In the genomic region with DNA sequence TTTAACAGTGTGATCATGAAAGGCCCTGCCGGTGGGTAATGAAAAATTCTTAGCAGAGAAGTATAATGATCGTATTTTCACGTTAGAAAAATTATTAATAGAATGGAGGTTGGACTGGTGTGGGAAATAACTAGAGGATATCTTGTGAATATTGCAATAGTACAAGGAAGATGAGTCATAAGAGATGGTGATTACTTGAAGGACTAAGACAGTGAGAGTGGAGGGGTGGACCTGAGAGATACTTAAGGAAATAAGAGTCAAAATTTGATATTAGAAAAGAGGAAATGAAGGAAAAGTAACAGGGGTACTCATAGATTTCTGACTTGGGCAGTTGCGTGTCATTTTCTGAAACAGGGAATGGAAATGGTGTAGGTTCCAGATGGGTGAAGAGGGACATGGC, we compare ENCODE assay signal across 14 cellular contexts. TPM values are rescaled to one million over a fixed set of nuclear protein-coding genes. Genes with fewer than 3 reads are reported as not detected.
DNase-seq lines count a peak whose midpoint lies in the region; ATAC-seq and TF ChIP-seq lines count a peak whose summit lies in the region.
"Had no signal": no experiment of that assay in that cellular context is flagged by ENCODE, and none has a peak within 500 bp of the region (broad histone marks: within the 10 kb centered on the region; RNA-seq: fewer than 3 reads in every experiment).

No MANE protein-coding gene starts in this region.

- WGBS in testis, 2 donors = 52 to 73% methylated on average over 4 of the region's 4 CpGs

- peaks cover 40% of the 10 kb centered on the region for H3K4me1 Mint-ChIP-seq in activated naive CD4-positive, alpha-beta T cell treated with anti-CD3 and anti-CD28 coated beads for 36 hours (ENCODE audit: low read depth)
- H3K4me1 Mint-ChIP-seq in activated B cell treated with CpG ODN at 0.5 μM for 24 hours = peaks cover 65% of the 10 kb centered on the region

- no peak for TF ChIP-seq POLR2A in testis (IDR thresholded peaks at IDR 0.05)

- peak overlapping the region; percentile 30 for H3K27ac Mint-ChIP-seq in activated naive CD4-positive, alpha-beta T cell treated with anti-CD3 and anti-CD28 coated beads for 36 hours
- peak overlapping the region; percentile 94 for H3K27ac Mint-ChIP-seq in activated B cell treated with CpG ODN at 0.5 μM for 24 hours

- no peak for DNase-seq in activated naive CD4-positive, alpha-beta T cell treated with anti-CD3 and anti-CD28 coated beads for 36 hours
- no peak for DNase-seq in activated naive CD4-positive, alpha-beta T cell treated with anti-CD3 and anti-CD28 coated beads, Interleukin-2, amount 50 U/mL, for 16 hours
- DNase-seq in activated B cell treated with CpG ODN at 0.5 μM for 24 hours = no peak
- peak; percentile 39 for DNase-seq in fibroblast of the aortic adventitia (ENCODE audit: low read depth)
- no peak for DNase-seq in inferior parietal cortex (ENCODE audit: extremely low spot score)
- DNase-seq in posterior vena cava (ENCODE audit: low spot score) = no peak
- no peak for DNase-seq in testis
- DNase-seq: activated gamma-delta T cell treated with Interleukin-2 at 50 U/mL for 16 hours, C1 segment of cervical spinal cord, head of caudate nucleus, NCI-H1048, pancreas, Right ventricle myocardium superior had no signal

- intact Hi-C loops in activated naive CD4-positive, alpha-beta T cell treated with anti-CD3 and anti-CD28 coated beads for 36 hours (cut with micrococcal nuclease) = loop anchor here (5.0 to 10.0 kb wide), 2 partner anchors 162 to 616 kb away; no protein-coding TSS in a partner anchor
- intact Hi-C loops in activated B cell treated with CpG ODN at 0.5 μM for 24 hours (cut with micrococcal nuclease) = loop anchor here (5.0 kb wide), 3 partner anchors 417 to 618 kb away; a partner anchor contains a TSS
- intact Hi-C loops in posterior vena cava (cut with DNase I) = loop anchor here (5.0 to 10.0 kb wide), 2 partner anchors 166 to 168 kb away; no protein-coding TSS in a partner anchor
- intact Hi-C loops in testis (cut with DNase I; ENCODE audit: low total_unique reads) = no loop called here

- no peaks in the 10 kb centered on the region for H3K9me3 ChIP-seq in subcutaneous abdominal adipose tissue (ENCODE audit: control insufficient read depth in 5 of 5, low read length in 5 of 5)
- H3K9me3 ChIP-seq in testis = no peaks in the 10 kb centered on the region
- H3K9me3 ChIP-seq: pancreas had no signal

- H3K9me3 Mint-ChIP-seq in activated naive CD4-positive, alpha-beta T cell treated with anti-CD3 and anti-CD28 coated beads for 36 hours = no peaks in the 10 kb centered on the region
- H3K9me3 Mint-ChIP-seq in activated B cell treated with CpG ODN at 0.5 μM for 24 hours = no peaks in the 10 kb centered on the region

- H3K36me3 ChIP-seq in subcutaneous abdominal adipose tissue (ENCODE audit: control insufficient read depth in 5 of 5, insufficient read depth in 5 of 5, low read length in 5 of 5) = no peaks in the 10 kb centered on the region
- H3K36me3 ChIP-seq in testis (ENCODE audit: low read depth, missing control alignments) = no peaks in the 10 kb centered on the region
- H3K36me3 ChIP-seq: pancreas had no signal

- H3K36me3 Mint-ChIP-seq in activated naive CD4-positive, alpha-beta T cell treated with anti-CD3 and anti-CD28 coated beads for 36 hours (ENCODE audit: low read depth) = peaks cover 1% of the 10 kb centered on the region
- H3K36me3 Mint-ChIP-seq in activated B cell treated with CpG ODN at 0.5 μM for 24 hours (ENCODE audit: low read depth) = peaks cover 13% of the 10 kb centered on the region

- ATAC-seq in activated B cell treated with CpG ODN at 0.5 μM for 24 hours (ENCODE audit: low read depth) = no peak
- ATAC-seq: pancreas had no signal

- TF ChIP-seq CTCF in activated B cell treated with CpG ODN at 0.5 μM for 24 hours (IDR thresholded peaks at IDR 0.05) (no peak), fibroblast of the aortic adventitia (IDR thresholded peaks at IDR 0.05; ENCODE audit: insufficient read depth, low read length) (no peak), testis (IDR thresholded peaks at IDR 0.05) (no peak)

- POLR2A ChIA-PET in activated B cell treated with CpG ODN at 0.5 μM for 24 hours (lab: Charles Lee) = no interaction called here

- CTCF ChIA-PET in activated naive CD4-positive, alpha-beta T cell treated with anti-CD3 and anti-CD28 coated beads for 36 hours (lab: Charles Lee) = no interaction called here
- CTCF ChIA-PET in activated B cell treated with CpG ODN at 0.5 μM for 24 hours (lab: Charles Lee) = no interaction called here

- no peak overlapping the region for H3K9ac ChIP-seq in subcutaneous abdominal adipose tissue (ENCODE audit: low read length in 5 of 5)

- no peaks in the 10 kb centered on the region for H3K27me3 ChIP-seq in subcutaneous abdominal adipose tissue (ENCODE audit: control insufficient read depth in 5 of 5, insufficient read depth in 4 of 5, low read length in 5 of 5)
- no peaks in the 10 kb centered on the region for H3K27me3 ChIP-seq in testis
- H3K27me3 ChIP-seq: pancreas had no signal

- H3K4me1 ChIP-seq in subcutaneous abdominal adipose tissue (ENCODE audit: control insufficient read depth in 5 of 5, insufficient read depth in 5 of 5, low read length in 5 of 5) = peaks cover 0 to 23% (median 18%) of the 10 kb centered on the region in 5 donors
- H3K4me1 ChIP-seq in testis = peaks cover 13% of the 10 kb centered on the region

- peak overlapping the region; percentile 90 for H3K4me3 Mint-ChIP-seq in activated naive CD4-positive, alpha-beta T cell treated with anti-CD3 and anti-CD28 coated beads for 36 hours
- H3K4me3 Mint-ChIP-seq in activated B cell treated with CpG ODN at 0.5 μM for 24 hours = peak overlapping the region; percentile 90

- H3K27me3 Mint-ChIP-seq in activated naive CD4-positive, alpha-beta T cell treated with anti-CD3 and anti-CD28 coated beads for 36 hours (ENCODE audit: low read depth) = no peaks in the 10 kb centered on the region
- H3K27me3 Mint-ChIP-seq in activated B cell treated with CpG ODN at 0.5 μM for 24 hours = no peaks in the 10 kb centered on the region

- peak overlapping the region; percentile 2 for H3K27ac ChIP-seq in subcutaneous abdominal adipose tissue (ENCODE audit: low read depth, low read length)
- no peak overlapping the region for H3K27ac ChIP-seq in testis

- no peak overlapping the region for H3K4me3 ChIP-seq in fibroblast of the aortic adventitia (ENCODE audit: low read depth, low read length)
- no peak overlapping the region for H3K4me3 ChIP-seq in subcutaneous abdominal adipose tissue (ENCODE audit: low read depth in 1 of 5, low read length in 5 of 5)
- no peak overlapping the region for H3K4me3 ChIP-seq in testis

RNA-seq across cellular contexts. Expression of a gene that starts 1.8 kb away (rescaled TPM):
- 1 to 10 TPM; 8.6 to 9.3 TPM for total RNA-seq in activated naive CD4-positive, alpha-beta T cell treated with anti-CD3 and anti-CD28 coated beads for 36 hours
- total RNA-seq in activated B cell treated with CpG ODN at 0.5 μM for 24 hours (20.4 TPM in 2 replicates), fibroblast of the aortic adventitia (ENCODE audit: low replicate concordance) (69.2 and 209 TPM in 2 replicates), posterior vena cava (100 to 1,000 TPM in 1 of 2 donors, 10 to 100 TPM in 1; 87.6 to 134 TPM), testis (10 to 100 TPM; 46.9 to 48.1 TPM)
- polyA plus RNA-seq in testis (ENCODE audit: insufficient read depth, low read depth, low replicate concordance) = 13.1 TPM
